ENCODE assay signal across 1 cellular context in genomic region chr2:3147641-3148530, GRCh38.
TF ChIP-seq lines count a peak whose summit lies in the region.

No MANE protein-coding gene starts in this region.

TF ChIP-seq in H1, 55 proteins besides CTCF, POLR2A, EP300 and RAD21 (continued from another document):
- TF ChIP-seq JUND (IDR thresholded peaks at IDR 0.05; ENCODE audit: low read length) (no peak), BRCA1 (IDR thresholded peaks at IDR 0.05; ENCODE audit: low read depth, low read length) (no peak), SAP30 (IDR thresholded peaks at IDR 0.05; ENCODE audit: insufficient read depth, insufficient replicate concordance, low read length) (no peak)
